ENCODE assay signal across 8 cellular contexts in the genomic region with DNA sequence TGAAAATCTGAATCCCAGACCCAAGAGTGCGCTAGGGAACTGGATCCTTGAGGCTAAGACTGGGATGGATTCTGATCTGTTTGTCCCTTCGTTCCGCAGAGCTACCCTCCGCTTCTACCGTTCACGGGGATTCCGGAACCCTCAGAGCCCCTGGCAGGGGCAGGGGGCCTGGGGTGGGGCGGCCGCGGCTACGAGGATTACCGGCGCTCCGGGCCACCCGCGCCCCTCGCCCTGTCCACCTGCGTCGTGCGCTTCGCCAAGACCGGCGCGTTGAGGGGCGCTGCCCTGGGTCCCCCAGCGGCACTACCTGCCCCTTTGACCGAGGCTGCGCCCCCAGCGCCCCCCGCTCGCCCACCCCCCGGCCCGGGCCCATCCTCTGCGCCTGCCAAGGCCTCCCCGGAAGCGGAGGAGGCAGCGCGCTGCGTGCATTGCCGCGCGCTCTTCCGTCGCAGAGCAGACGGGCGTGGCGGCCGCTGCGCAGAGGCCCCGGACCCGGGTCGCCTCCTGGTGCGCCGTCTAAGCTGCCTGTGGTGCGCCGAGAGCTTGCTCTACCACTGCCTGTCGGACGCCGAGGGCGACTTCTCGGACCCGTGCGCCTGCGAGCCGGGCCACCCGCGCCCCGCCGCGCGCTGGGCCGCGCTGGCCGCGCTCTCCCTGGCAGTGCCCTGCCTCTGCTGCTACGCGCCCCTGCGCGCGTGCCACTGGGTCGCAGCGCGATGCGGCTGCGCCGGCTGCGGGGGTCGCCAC. TPM values are rescaled to one million over a fixed set of nuclear protein-coding genes. Genes with fewer than 3 reads are reported as not detected.
DNase-seq lines count a peak whose midpoint lies in the region; ATAC-seq, FAIRE-seq and TF ChIP-seq lines count a peak whose summit lies in the region.
"Had no signal": no experiment of that assay in that cellular context is flagged by ENCODE, and none has a peak within 500 bp of the region (broad histone marks: within the 10 kb centered on the region; RNA-seq: fewer than 3 reads in every experiment).

No MANE protein-coding gene starts in this region.

- no peak for TF ChIP-seq EP300 in stomach (IDR thresholded peaks at IDR 0.05)

- H3K27ac ChIP-seq in Peyer's patch = peak overlapping the region in 1 of 4 donors; percentile 62
- no peak overlapping the region for H3K27ac ChIP-seq in kidney (ENCODE audit: low read depth in 2 of 2, low read length in 2 of 2)
- H3K27ac ChIP-seq in stomach = peak overlapping the region in 1 of 5 donors; percentile 2

- peak overlapping the region; percentile 29 to 48 (median 44) for H3K4me3 ChIP-seq in Peyer's patch
- H3K4me3 ChIP-seq in kidney (ENCODE audit: low read length in 2 of 2) = no peak overlapping the region
- H3K4me3 ChIP-seq in stomach = peak overlapping the region in 3 of 4 donors; percentile 18 to 33 (median 28)

- peaks cover 0 to 13% (median 6%) of the 10 kb centered on the region in 4 donors for H3K4me1 ChIP-seq in Peyer's patch
- H3K4me1 ChIP-seq in kidney (ENCODE audit: control insufficient read depth in 1 of 2, insufficient read depth in 1 of 2, low read depth in 1 of 2, low read length in 2 of 2) = no peaks in the 10 kb centered on the region
- peaks cover 0 to 17% (median 7%) of the 10 kb centered on the region in 4 donors for H3K4me1 ChIP-seq in stomach

- H3K9me3 ChIP-seq in Peyer's patch = no peaks in the 10 kb centered on the region
- no peaks in the 10 kb centered on the region for H3K9me3 ChIP-seq in kidney (ENCODE audit: control insufficient read depth in 1 of 2, low read length in 2 of 2)
- H3K9me3 ChIP-seq in stomach = no peaks in the 10 kb centered on the region

- H3K36me3 ChIP-seq in Peyer's patch (no peaks in the 10 kb centered on the region), kidney (ENCODE audit: control insufficient read depth in 1 of 2, insufficient read depth in 2 of 2, low read length in 2 of 2) (no peaks in the 10 kb centered on the region), stomach (no peaks in the 10 kb centered on the region)

- TF ChIP-seq CTCF in Peyer's patch (IDR thresholded peaks at IDR 0.05) = no peak
- TF ChIP-seq CTCF in kidney (IDR thresholded peaks at IDR 0.05; ENCODE audit: borderline replicate concordance, extremely low read depth, insufficient read depth) = no peak
- no peak for TF ChIP-seq CTCF in stomach (IDR thresholded peaks at IDR 0.05)

- 4 to 23% (median 7%) methylated on average over 7 to 88 of the region's 88 CpGs for WGBS in stomach, 5 donors

- FAIRE-seq in kidney (lab: Jason Lieb, UNC) = no peak

- no peak for ATAC-seq in HG02642 (IDR thresholded peaks at IDR 0.05; ENCODE audit: poor library complexity, unreplicated experiment)
- ATAC-seq in left lobe of liver = no peak

- DNase-seq in Peyer's patch = no peak
- DNase-seq in activated T-helper 1 cell treated with Interleukin-2 at 50 U/mL for 16 hours (ENCODE audit: low read depth) = peak; percentile 30
- DNase-seq in kidney = peak; percentile 64
- no peak for DNase-seq in stomach
- DNase-seq in NCI-H2107 (lab: John Stamatoyannopoulos, UW) = no peak
- no peak for DNase-seq in left lobe of liver (ENCODE audit: low spot score)

- TF ChIP-seq POLR2A in Peyer's patch (IDR thresholded peaks at IDR 0.05) (no peak), stomach (IDR thresholded peaks at IDR 0.05) (no peak)

- intact Hi-C loops in kidney (cut with DNase I) = loop anchor here (10.0 kb wide), 1 partner anchor 229 kb away; no protein-coding TSS in a partner anchor
- intact Hi-C loops in stomach (cut with DNase I; ENCODE audit: low total_unique reads) = no loop called here

- no peaks in the 10 kb centered on the region for H3K27me3 ChIP-seq in Peyer's patch
- H3K27me3 ChIP-seq in stomach = peaks cover 14 to 85% (median 51%) of the 10 kb centered on the region in 3 donors

- H3K9ac ChIP-seq in kidney (ENCODE audit: low read length in 2 of 2) = no peak overlapping the region

RNA-seq across cellular contexts. Expression of a gene that starts 7.1 kb away (rescaled TPM):
- total RNA-seq in Peyer's patch (1 to 10 TPM in 2 of 4 donors, under 1 TPM in 1, not detected in 1; 0.88 to 5.9 (median 2.4) TPM), kidney (8.7 TPM), stomach (1 to 10 TPM in 2 of 5 donors, not detected in 3; 1.7 to 3.6 TPM), left lobe of liver (0.30 TPM)
- polyA plus RNA-seq in kidney (ENCODE audit: insufficient read depth, low read depth, low replicate concordance) (0.17 TPM), stomach (under 1 TPM in 2 of 3 donors, not detected in 1; 0.12 to 0.33 TPM)

RNA-seq across cellular contexts. Expression of a gene that starts 7.3 kb away (rescaled TPM):
- total RNA-seq in Peyer's patch (10 to 100 TPM; 28.9 to 76.8 (median 48.1) TPM), kidney (22.3 TPM), stomach (100 to 1,000 TPM in 1 of 5 donors, 10 to 100 TPM in 3, 1 to 10 TPM in 1; 4.0 to 222 (median 18.7) TPM), left lobe of liver (8.7 TPM)
- polyA plus RNA-seq in kidney (ENCODE audit: insufficient read depth, low read depth, low replicate concordance) (25.2 TPM), stomach (10 to 100 TPM; 18.3 to 40.7 (median 35.1) TPM)

RNA-seq across cellular contexts. Expression of a gene that starts 7.7 kb away (rescaled TPM):
- total RNA-seq in Peyer's patch (10 to 100 TPM in 1 of 4 donors, 1 to 10 TPM in 3; 2.5 to 10.1 (median 6.2) TPM), kidney (1.6 TPM), stomach (not detected), left lobe of liver (not detected)
- polyA plus RNA-seq in kidney (ENCODE audit: insufficient read depth, low read depth, low replicate concordance) (0.92 TPM), stomach (under 1 TPM in 2 of 3 donors, not detected in 1; 0.19 to 0.30 TPM)
- total RNA-seq: SK-MEL-5 had no signal

RNA-seq across cellular contexts. Expression of a gene that starts 21.2 kb away (rescaled TPM):
- 100 to 1,000 TPM; 118 to 211 (median 164) TPM for total RNA-seq in Peyer's patch
- 126 TPM for total RNA-seq in kidney
- polyA plus RNA-seq in kidney (ENCODE audit: insufficient read depth, low read depth, low replicate concordance) = 217 TPM
- 100 to 1,000 TPM in 2 of 5 donors, 10 to 100 TPM in 3; 10.7 to 282 (median 92.4) TPM for total RNA-seq in stomach
- 100 to 1,000 TPM in 2 of 3 donors, 10 to 100 TPM in 1; 99.3 to 150 (median 116) TPM for polyA plus RNA-seq in stomach
- total RNA-seq in left lobe of liver = 62.5 TPM

RNA-seq across cellular contexts. Expression of a gene that starts 30.5 kb away (rescaled TPM):
- total RNA-seq in Peyer's patch (1 to 10 TPM in 2 of 4 donors, under 1 TPM in 2; 0.70 to 9.1 (median 1.7) TPM), kidney (3.6 TPM), stomach (1 to 10 TPM in 2 of 5 donors, under 1 TPM in 1, not detected in 2; 0.55 to 8.4 (median 4.0) TPM), left lobe of liver (1.0 TPM)
- polyA plus RNA-seq in kidney (ENCODE audit: insufficient read depth, low read depth, low replicate concordance) (0.80 TPM), stomach (1 to 10 TPM in 2 of 3 donors, under 1 TPM in 1; 0.40 to 1.8 (median 1.5) TPM)
- total RNA-seq: SK-MEL-5 had no signal

Comparison
In these comparisons a context has a peak if more than half of its experiments do, and no peak if none do; other contexts are left out.
1. DNase-seq: peak in activated T-helper 1 cell treated with Interleukin-2 at 50 U/mL for 16 hours (single experiment) and kidney (single experiment); none in Peyer's patch (0 of 3), stomach (single experiment), NCI-H2107 (single experiment) and left lobe of liver (single experiment).
2. H3K4me3 ChIP-seq: peak in Peyer's patch (4 of 4) and stomach (3 of 4); none in kidney (0 of 2).